In the genomic region with DNA sequence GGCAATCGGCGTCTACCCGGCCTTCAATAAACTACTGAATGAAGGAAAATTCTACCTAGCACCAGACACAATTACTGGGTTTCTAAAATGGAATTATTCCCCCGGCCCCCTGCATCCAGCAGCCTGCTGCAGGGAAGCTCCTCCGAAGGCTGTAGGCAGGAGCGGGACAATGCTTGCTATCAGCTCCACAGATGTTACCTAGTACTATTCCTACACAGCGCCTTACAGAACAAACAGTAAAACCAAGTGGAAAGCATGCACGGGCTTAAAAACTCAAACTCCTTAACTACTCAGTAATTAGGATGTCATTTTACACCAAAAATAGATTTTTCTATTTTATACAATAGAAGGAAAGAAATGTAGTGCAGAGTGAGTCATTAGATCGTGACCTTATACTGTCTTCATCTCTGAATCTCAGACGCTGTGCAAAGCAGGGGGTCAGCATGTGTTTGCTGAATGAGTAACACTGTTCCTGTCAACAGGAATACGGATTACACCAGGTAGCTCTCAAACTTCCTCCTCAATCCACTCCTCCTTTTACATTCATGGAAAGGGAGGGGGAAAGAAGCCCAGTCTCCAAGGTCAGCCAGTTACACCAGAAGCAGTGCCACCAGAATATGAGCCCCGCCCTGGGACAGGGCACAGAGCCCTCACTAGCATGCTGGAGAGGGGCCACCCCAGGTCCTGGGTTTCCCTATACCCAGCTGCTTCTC, we compare ENCODE assay signal across 8 cellular contexts.
DNase-seq lines count a peak whose midpoint lies in the region; ATAC-seq and TF ChIP-seq lines count a peak whose summit lies in the region.

No MANE protein-coding gene starts in this region.

- H3K4me3 ChIP-seq in lung = no peak overlapping the region

- peak overlapping the region; percentile 22 for H3K27ac Mint-ChIP-seq in activated T-cell treated with anti-CD3 and anti-CD28 coated beads, Interleukin-2, amount 50 U/mL, for 24 hours

- peaks cover 29 to 45% of the 10 kb centered on the region in 2 donors for H3K4me1 ChIP-seq in lung (ENCODE audit: control insufficient read depth in 2 of 2, insufficient read depth in 2 of 2, low read length in 2 of 2)

- H3K36me3 ChIP-seq in lung (ENCODE audit: control insufficient read depth in 2 of 2, insufficient read depth in 2 of 2, low read length in 2 of 2) = no peaks in the 10 kb centered on the region

- in situ Hi-C loops in GM13976 (cut with MboI; ENCODE audit: low sequenced_read_pairs, unreplicated experiment) = no loop called here

- H3K27me3 ChIP-seq in lung (ENCODE audit: control insufficient read depth, insufficient read depth) = no peaks in the 10 kb centered on the region

- peaks cover 50% of the 10 kb centered on the region for H3K4me1 Mint-ChIP-seq in activated T-cell treated with anti-CD3 and anti-CD28 coated beads, Interleukin-2, amount 50 U/mL, for 24 hours (ENCODE audit: low read depth)
- peaks cover 37% of the 10 kb centered on the region for H3K4me1 Mint-ChIP-seq in activated T-cell treated with anti-CD3 and anti-CD28 coated beads, Interleukin-2, amount 50 U/mL, for 4 hours (ENCODE audit: low read depth)

- no peaks in the 10 kb centered on the region for H3K27me3 Mint-ChIP-seq in activated T-cell treated with anti-CD3 and anti-CD28 coated beads, Interleukin-2, amount 50 U/mL, for 24 hours
- no peaks in the 10 kb centered on the region for H3K27me3 Mint-ChIP-seq in activated T-cell treated with anti-CD3 and anti-CD28 coated beads, Interleukin-2, amount 50 U/mL, for 4 hours (ENCODE audit: low read depth)

- peak overlapping the region; percentile 12 for H3K27ac ChIP-seq in caudate nucleus (ENCODE audit: low read depth, low read length)
- H3K27ac ChIP-seq in lung (ENCODE audit: low read depth in 1 of 2, low read length in 1 of 2) = peak overlapping the region; percentile 82 to 85

- H3K4me3 Mint-ChIP-seq in activated T-cell treated with anti-CD3 and anti-CD28 coated beads, Interleukin-2, amount 50 U/mL, for 24 hours = no peak overlapping the region
- no peak overlapping the region for H3K4me3 Mint-ChIP-seq in activated T-cell treated with anti-CD3 and anti-CD28 coated beads, Interleukin-2, amount 50 U/mL, for 4 hours

- ATAC-seq in activated T-cell treated with anti-CD3 and anti-CD28 coated beads, Interleukin-2, amount 50 U/mL, for 4 hours = no peak
- peak; percentile 55 for ATAC-seq in lung (ENCODE audit: insufficient read depth, low FRiP score)
- no peak for ATAC-seq in GM19452 (IDR thresholded peaks at IDR 0.05; ENCODE audit: unreplicated experiment)

- no peak for DNase-seq in activated T-cell treated with anti-CD3 and anti-CD28 coated beads, Interleukin-2, amount 50 U/mL, for 24 hours
- no peak for DNase-seq in activated T-cell treated with anti-CD3 and anti-CD28 coated beads, Interleukin-2, amount 50 U/mL, for 4 hours
- peak in 2 of 61 donors; percentile 25 to 69 for DNase-seq in caudate nucleus (lab: John Stamatoyannopoulos, UW)
- peak; percentile 59 for DNase-seq in lung (ENCODE audit: low spot score)
- no peak for DNase-seq in GM13976 (ENCODE audit: low spot score)
- no peak for DNase-seq in activated CD4-positive, alpha-beta T cell treated with anti-CD3 and anti-CD28 coated beads for 4 hours
- no peak for DNase-seq in activated CD4-positive, alpha-beta T cell treated with anti-CD3 and anti-CD28 coated beads for 1 hour

- H3K9me3 ChIP-seq in lung (ENCODE audit: control insufficient read depth in 2 of 2, insufficient read depth in 1 of 2, low read length in 1 of 2) = no peaks in the 10 kb centered on the region

- H3K9me3 Mint-ChIP-seq in activated T-cell treated with anti-CD3 and anti-CD28 coated beads, Interleukin-2, amount 50 U/mL, for 24 hours = no peaks in the 10 kb centered on the region
- H3K9me3 Mint-ChIP-seq in activated T-cell treated with anti-CD3 and anti-CD28 coated beads, Interleukin-2, amount 50 U/mL, for 4 hours = no peaks in the 10 kb centered on the region

- 61 to 74% methylated on average over 12 of the region's 12 CpGs for WGBS in lung, 2 donors

- H3K36me3 Mint-ChIP-seq in activated T-cell treated with anti-CD3 and anti-CD28 coated beads, Interleukin-2, amount 50 U/mL, for 24 hours (ENCODE audit: low read depth) = peaks cover 12% of the 10 kb centered on the region
- H3K36me3 Mint-ChIP-seq in activated T-cell treated with anti-CD3 and anti-CD28 coated beads, Interleukin-2, amount 50 U/mL, for 4 hours (ENCODE audit: insufficient read depth) = peaks cover 8% of the 10 kb centered on the region

- TF ChIP-seq CTCF in lung (IDR thresholded peaks at IDR 0.05; ENCODE audit: control extremely low read depth, extremely low read depth) (no peak), GM13976 (IDR thresholded peaks at IDR 0.05; ENCODE audit: borderline replicate concordance, control extremely low read depth, extremely low read depth, insufficient read depth, missing control alignments) (no peak)
